Comparison of ENCODE assay signal across 8 cellular contexts in genomic region chr1:923131-923990, GRCh38. TPM values are rescaled to one million over a fixed set of nuclear protein-coding genes. Genes with fewer than 3 reads are reported as not detected.
DNase-seq lines count a peak whose midpoint lies in the region; ATAC-seq and TF ChIP-seq lines count a peak whose summit lies in the region.

Gene SAMD11 (plus strand): TSS chr1:923923. CDS start chr1:924432, 509 bp downstream.

- no peaks in the 10 kb centered on the region for H3K27me3 ChIP-seq in A673 (replicated peaks; ENCODE audit: insufficient read depth, low read depth, low read length, poor library complexity)
- H3K27me3 ChIP-seq in OCI-LY1 (ENCODE audit: insufficient read depth, low read length): peaks cover 16% of the 10 kb centered on the region

- no peaks in the 10 kb centered on the region for H3K79me2 ChIP-seq in OCI-LY1 (ENCODE audit: insufficient read depth, low read length)

- CTCF ChIA-PET in A673 (lab: Charles Lee): no interaction called here

- H3K27ac Mint-ChIP-seq in nephron progenitor cell: no peak within 1 kb of the TSS

- peaks cover 34% of the 10 kb centered on the region for H3K4me1 ChIP-seq in A673 (ENCODE audit: insufficient read depth, low read length, poor library complexity, severe bottlenecking)
- no peaks in the 10 kb centered on the region for H3K4me1 ChIP-seq in OCI-LY1 (ENCODE audit: insufficient read depth, low read length, severe bottlenecking)

- H3K4me2 ChIP-seq in OCI-LY1 (ENCODE audit: low read length): peak within 1 kb of the TSS; percentile 16; the same call in 1 of the 2 replicates

- no TSS peak for BruUV-seq in A673 (replicated peaks; lab: Mats Ljungman, UMichigan)

- peak within 1 kb of the TSS; percentile 80 for H3K4me3 Mint-ChIP-seq in nephron progenitor cell

- TF ChIP-seq CTCF in A673 (conservative IDR thresholded peaks at IDR 0.05; ENCODE audit: low read depth, low read length): no peak
- TF ChIP-seq CTCF in OCI-LY1 (IDR thresholded peaks at IDR 0.05; ENCODE audit: low read length): no peak
- TF ChIP-seq CTCF in foreskin fibroblast (IDR thresholded peaks at IDR 0.05; ENCODE audit: low read depth, low read length): no peak
- TF ChIP-seq CTCF in nephron progenitor cell (IDR thresholded peaks at IDR 0.05): no peak

- H3K9me2 ChIP-seq in OCI-LY1 (ENCODE audit: low read depth, low read length): no peaks in the 10 kb centered on the region

- peak; percentile 95 for DNase-seq in A673 (ENCODE audit: low spot score)
- DNase-seq in HCEC 1CT: peak; percentile 68
- DNase-seq in activated T-helper 9 cell treated with anti-CD3 and anti-CD28 coated beads, Interleukin-2, amount 50 U/mL, for 16 hours (ENCODE audit: low read depth): peak; percentile 43
- DNase-seq in foreskin fibroblast: peak; percentile 85 to 92
- peak; percentile 94 for DNase-seq in nephron progenitor cell
- peak; percentile 79 for DNase-seq in stromal cell of bone marrow (ENCODE audit: low read depth)

- H3K9ac ChIP-seq in OCI-LY1 (ENCODE audit: low read length): no peak within 1 kb of the TSS

- no peaks in the 10 kb centered on the region for H3K9me3 ChIP-seq in A673 (ENCODE audit: low read depth, low read length, poor library complexity, severe bottlenecking)
- no peaks in the 10 kb centered on the region for H3K9me3 ChIP-seq in OCI-LY1 (ENCODE audit: low read length)

- H3K27me3 Mint-ChIP-seq in nephron progenitor cell (ENCODE audit: low read depth, poor library complexity): peaks cover 58% of the 10 kb centered on the region

- POLR2A ChIA-PET in A673 (lab: Charles Lee; ENCODE audit: low non-redundant PET): no interaction called here

- H2AFZ ChIP-seq in OCI-LY1 (ENCODE audit: low read length): no peak within 1 kb of the TSS

- intact Hi-C loops in A673 (cut with micrococcal nuclease; ENCODE audit: unreplicated experiment): no loop called here

- no peaks in the 10 kb centered on the region for H4K20me1 ChIP-seq in OCI-LY1 (ENCODE audit: insufficient read depth, low read length)

- H3K9me3 Mint-ChIP-seq in nephron progenitor cell: no peaks in the 10 kb centered on the region

- no peaks in the 10 kb centered on the region for H3K36me3 ChIP-seq in A673 (ENCODE audit: insufficient read depth, low read length, poor library complexity, severe bottlenecking)
- H3K36me3 ChIP-seq in OCI-LY1 (ENCODE audit: insufficient read depth, low read length): no peaks in the 10 kb centered on the region

- H3K4me1 Mint-ChIP-seq in nephron progenitor cell: peaks cover 53% of the 10 kb centered on the region

- H3K4me3 ChIP-seq in A673 (ENCODE audit: low read depth, low read length, poor library complexity, severe bottlenecking) (peak within 1 kb of the TSS; percentile 88), OCI-LY1 (ENCODE audit: low read depth, low read length, poor library complexity, severe bottlenecking) (no peak within 1 kb of the TSS), foreskin fibroblast (ENCODE audit: low read depth in 1 of 2, low read length in 2 of 2) (peak within 1 kb of the TSS; percentile 41 to 51)

- no peaks in the 10 kb centered on the region for H3F3A ChIP-seq in OCI-LY1 (ENCODE audit: insufficient read depth, low read length)

- H3K27ac ChIP-seq in A673 (ENCODE audit: low read depth, low read length, poor library complexity, severe bottlenecking) (peak within 1 kb of the TSS; percentile 85), OCI-LY1 (ENCODE audit: low read depth, low read length, poor library complexity, severe bottlenecking) (no peak within 1 kb of the TSS)

- no peak for ATAC-seq in HG02938 (IDR thresholded peaks at IDR 0.05; ENCODE audit: unreplicated experiment)

- H3K36me3 Mint-ChIP-seq in nephron progenitor cell (ENCODE audit: low read depth): peaks cover 11% of the 10 kb centered on the region

RNA-seq across cellular contexts. Expression of gene SAMD11, which starts in this region (rescaled TPM):
- total RNA-seq in A673 (2021): 24.1 and 28.4 TPM in 2 replicates

Comparison
In these comparisons a context has a peak if more than half of its experiments do, and no peak if none do; other contexts are left out.
1. DNase-seq: peak in every context shown above with its lines; median percentile 95 in A673; 94 in nephron progenitor cell; 88 in foreskin fibroblast; 79 in stromal cell of bone marrow; 68 in HCEC 1CT; 43 in activated T-helper 9 cell treated with anti-CD3 and anti-CD28 coated beads, Interleukin-2, amount 50 U/mL, for 16 hours.